Comparison of ENCODE assay signal across 9 cellular contexts in genomic region chr14:59254911-59255545, GRCh38.
DNase-seq lines count a peak whose midpoint lies in the region; ATAC-seq and TF ChIP-seq lines count a peak whose summit lies in the region.
"Had no signal": no experiment of that assay in that cellular context is flagged by ENCODE, and none has a peak within 500 bp of the region (broad histone marks: within the 10 kb centered on the region; RNA-seq: fewer than 3 reads in every experiment).

No MANE protein-coding gene starts in this region.

- DNase-seq in AG04450 (ENCODE audit: low read depth, low spot score) (no peak), lower lobe of right lung (no peak), midbrain (lab: John Stamatoyannopoulos, UW) (no peak), epidermal melanocyte (ENCODE audit: insufficient read length, low spot score) (no peak), type B pancreatic cell (ENCODE audit: extremely low spot score, unreplicated experiment) (no peak)
- DNase-seq: CD4-positive, CD25-positive, alpha-beta regulatory T cell had no signal

- H3K27ac ChIP-seq in AG04450 (ENCODE audit: low read depth, low read length) (peak overlapping the region; percentile 39), adipose tissue (ENCODE audit: low read depth, low read length) (peak overlapping the region; percentile 25), lower lobe of right lung (peak overlapping the region; percentile 86)

- H3K27me3 Mint-ChIP-seq in type B pancreatic cell, result no peaks in the 10 kb centered on the region
- H3K27me3 Mint-ChIP-seq: CD4-positive, CD25-positive, alpha-beta regulatory T cell had no signal

- H3K27me3 ChIP-seq in AG04450 (ENCODE audit: control insufficient read depth, insufficient read depth, low read length) (no peaks in the 10 kb centered on the region), lower lobe of right lung (ENCODE audit: low read depth) (no peaks in the 10 kb centered on the region)

- ATAC-seq in HG02623 (IDR thresholded peaks at IDR 0.05; ENCODE audit: unreplicated experiment) (peak; percentile 84), lower lobe of right lung (peak; percentile 68 to 72), GM19023 (IDR thresholded peaks at IDR 0.05; ENCODE audit: unreplicated experiment) (no peak)

- H3K9me3 ChIP-seq in AG04450 (ENCODE audit: control insufficient read depth, insufficient read depth, low read length), result no peaks in the 10 kb centered on the region
- no peaks in the 10 kb centered on the region for H3K9me3 ChIP-seq in lower lobe of right lung

- 23 to 56% (median 26%) methylated on average over 5 of the region's 5 CpGs for WGBS in adipose tissue, 3 donors

- H3K4me1 Mint-ChIP-seq in type B pancreatic cell (ENCODE audit: unreplicated experiment), result peaks cover 33% of the 10 kb centered on the region

- intact Hi-C loops in lower lobe of right lung (cut with DNase I), result no loop called here

- no peak overlapping the region for H3K27ac Mint-ChIP-seq in type B pancreatic cell

- no peak overlapping the region for H3K4me3 ChIP-seq in AG04450 (ENCODE audit: low read depth, low read length)
- no peak overlapping the region for H3K4me3 ChIP-seq in lower lobe of right lung

- POLR2A ChIA-PET in AG04450 (lab: Yijun Ruan, JAX), result no interaction called here

- CTCF ChIA-PET in AG04450 (lab: Charles Lee), result no interaction called here

- TF ChIP-seq CTCF in AG04450 (IDR thresholded peaks at IDR 0.05; ENCODE audit: low read depth, low read length) (no peak), lower lobe of right lung (IDR thresholded peaks at IDR 0.05) (no peak), type B pancreatic cell (conservative IDR thresholded peaks at IDR 0.05) (no peak)

- H3K36me3 ChIP-seq in lower lobe of right lung, result no peaks in the 10 kb centered on the region

- no peaks in the 10 kb centered on the region for H3K9me3 Mint-ChIP-seq in type B pancreatic cell

- H3K4me1 ChIP-seq in lower lobe of right lung, result peaks cover 47% of the 10 kb centered on the region

- H3K36me3 Mint-ChIP-seq in type B pancreatic cell, result peaks cover 10% of the 10 kb centered on the region
- H3K36me3 Mint-ChIP-seq: CD4-positive, CD25-positive, alpha-beta regulatory T cell had no signal

- H3K4me3 Mint-ChIP-seq in type B pancreatic cell, result no peak overlapping the region
- H3K4me3 Mint-ChIP-seq: CD4-positive, CD25-positive, alpha-beta regulatory T cell had no signal

Comparison
In these comparisons a context has a peak if more than half of its experiments do, and no peak if none do; other contexts are left out.
1. H3K27ac ChIP-seq: peak in every context shown above with its lines; median percentile 86 in lower lobe of right lung; 39 in AG04450; 25 in adipose tissue.